In the genomic region with DNA sequence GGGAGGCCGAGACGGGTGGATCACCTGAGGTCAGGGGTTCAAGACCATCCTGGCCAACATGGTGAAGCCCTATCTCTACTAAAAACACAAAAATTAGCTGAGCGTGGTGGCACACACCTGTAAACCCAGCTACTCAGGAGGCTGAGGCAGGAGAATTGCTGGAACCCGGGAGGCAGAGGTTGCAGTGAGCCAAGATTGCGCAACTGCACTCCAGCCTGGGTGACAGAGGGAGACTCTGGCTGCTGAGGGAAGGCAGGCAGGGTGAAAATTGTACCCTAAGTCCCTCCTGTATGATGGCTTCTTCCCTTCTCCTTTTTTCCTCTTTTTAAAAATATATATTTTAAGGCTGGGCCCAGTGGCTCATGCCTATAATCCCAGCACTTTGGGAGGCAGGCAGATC, we compare ENCODE assay signal across 1 cellular context. TPM values are rescaled to one million over a fixed set of nuclear protein-coding genes. Genes with fewer than 3 reads are reported as not detected.
"Had no signal": no experiment of that assay in that cellular context is flagged by ENCODE, and none has a peak within 500 bp of the region (broad histone marks: within the 10 kb centered on the region; RNA-seq: fewer than 3 reads in every experiment).

No MANE protein-coding gene starts in this region.

RNA-seq across cellular contexts. Expression of a gene that starts 19.9 kb away (rescaled TPM):
- total RNA-seq: MCF 10A had no signal
